In the genomic region with DNA sequence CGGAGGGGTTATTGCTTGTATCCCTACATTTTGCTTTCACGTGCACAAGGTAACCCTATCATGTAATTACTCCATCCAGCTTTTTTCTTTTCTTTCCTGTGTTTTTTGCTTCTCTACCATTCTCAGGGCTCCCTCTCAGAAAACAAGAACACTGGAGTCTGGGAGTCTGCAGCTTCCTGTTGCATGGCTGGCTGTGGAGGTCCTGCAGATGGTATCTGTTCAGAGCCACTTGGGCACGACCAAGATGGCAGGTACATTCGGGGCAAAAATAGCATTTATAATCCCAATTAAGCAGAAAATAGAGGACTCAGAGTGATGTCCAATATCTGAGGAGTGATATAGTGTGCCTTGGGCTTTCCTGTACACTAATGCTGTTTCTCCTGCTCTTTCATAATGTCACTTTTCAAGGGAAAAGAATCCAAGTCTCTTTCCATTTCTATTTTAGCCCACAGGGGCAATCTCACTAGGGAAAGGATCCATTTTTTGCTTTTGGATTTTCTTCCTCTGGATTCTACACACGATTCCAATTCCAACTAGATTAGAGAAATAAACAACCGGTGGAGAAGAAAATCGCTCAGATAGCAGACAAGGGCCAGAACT, we compare ENCODE assay signal across 10 cellular contexts. TPM values are rescaled to one million over a fixed set of nuclear protein-coding genes. Genes with fewer than 3 reads are reported as not detected.
DNase-seq lines count a peak whose midpoint lies in the region; ATAC-seq and TF ChIP-seq lines count a peak whose summit lies in the region.
"Had no signal": no experiment of that assay in that cellular context is flagged by ENCODE, and none has a peak within 500 bp of the region (broad histone marks: within the 10 kb centered on the region; RNA-seq: fewer than 3 reads in every experiment).

No MANE protein-coding gene starts in this region.

- 69% methylated on average over 7 of the region's 7 CpGs for WGBS in GM23248 (ENCODE audit: low coverage in 1 of 2, low lambda C conversion rate in 2 of 2, missing lambda C conversion rate in 2 of 2), 2 experiments
- 32 to 35% methylated on average over 7 of the region's 7 CpGs for WGBS in esophagus squamous epithelium, 2 donors
- 10 to 40% methylated on average over 7 of the region's 7 CpGs for WGBS in sigmoid colon, 2 donors

- H3K27ac Mint-ChIP-seq in nephron progenitor cell: no peak overlapping the region

- H3K79me2 ChIP-seq in GM23248 (ENCODE audit: insufficient read depth): peaks cover 50% of the 10 kb centered on the region

- H3K9me3 ChIP-seq in GM23248 (ENCODE audit: low read depth): no peaks in the 10 kb centered on the region
- H3K9me3 ChIP-seq in Peyer's patch: no peaks in the 10 kb centered on the region
- H3K9me3 ChIP-seq in esophagus squamous epithelium: no peaks in the 10 kb centered on the region
- H3K9me3 ChIP-seq in sigmoid colon: no peaks in the 10 kb centered on the region

- peak overlapping the region; percentile 81 for H3K4me2 ChIP-seq in GM23248 (ENCODE audit: unreplicated experiment)

- H2AFZ ChIP-seq in GM23248: no peak overlapping the region

- TF ChIP-seq POLR2A in Peyer's patch (IDR thresholded peaks at IDR 0.05) (no peak), esophagus squamous epithelium (IDR thresholded peaks at IDR 0.05) (no peak), sigmoid colon (IDR thresholded peaks at IDR 0.05) (no peak)

- peaks cover 50% of the 10 kb centered on the region for H3K4me1 Mint-ChIP-seq in nephron progenitor cell

- H3K9ac ChIP-seq in GM23248: peak overlapping the region; percentile 90

- TF ChIP-seq CTCF in Peyer's patch (IDR thresholded peaks at IDR 0.05) (no peak), esophagus squamous epithelium (IDR thresholded peaks at IDR 0.05) (no peak), sigmoid colon (IDR thresholded peaks at IDR 0.05) (no peak), nephron progenitor cell (IDR thresholded peaks at IDR 0.05) (no peak)

- 0 out of 2 replicates have a peak, but pooled peaks cover 2% of the 10 kb centered on the region for H4K20me1 ChIP-seq in GM23248 (ENCODE audit: insufficient read depth)

- peak overlapping the region; percentile 99 for H3K27ac ChIP-seq in GM23248
- peak overlapping the region in 3 of 4 donors; percentile 52 to 88 (median 77) for H3K27ac ChIP-seq in Peyer's patch
- peak overlapping the region; percentile 56 to 80 (median 78) for H3K27ac ChIP-seq in esophagus squamous epithelium
- H3K27ac ChIP-seq in sigmoid colon: peak overlapping the region; percentile 63 to 98 (median 66)

- H3K27me3 ChIP-seq in GM23248 (replicated peaks; ENCODE audit: insufficient read depth): no peaks in the 10 kb centered on the region
- H3K27me3 ChIP-seq in Peyer's patch: no peaks in the 10 kb centered on the region
- H3K27me3 ChIP-seq in esophagus squamous epithelium: no peaks in the 10 kb centered on the region
- H3K27me3 ChIP-seq in sigmoid colon: no peaks in the 10 kb centered on the region

- no peaks in the 10 kb centered on the region for H3K36me3 Mint-ChIP-seq in nephron progenitor cell (ENCODE audit: low read depth)

- intact Hi-C loops in esophagus squamous epithelium (cut with DNase I): no loop called here
- intact Hi-C loops in sigmoid colon (cut with DNase I): no loop called here

- H3K9me3 Mint-ChIP-seq in nephron progenitor cell: no peaks in the 10 kb centered on the region

- no peaks in the 10 kb centered on the region for H3K9me2 ChIP-seq in GM23248 (ENCODE audit: insufficient read depth)

- ATAC-seq in HG02852 (IDR thresholded peaks at IDR 0.05; ENCODE audit: unreplicated experiment): no peak
- ATAC-seq: activated CD4-positive, CD25-positive, alpha-beta regulatory T cell treated with anti-CD3 and anti-CD28 coated beads, Interleukin-2, amount 50 U/mL, for 24 hours had no signal

- in situ Hi-C loops in GM23248 (cut with MboI): no loop called here

- no peaks in the 10 kb centered on the region for H3K27me3 Mint-ChIP-seq in nephron progenitor cell (ENCODE audit: low read depth, poor library complexity)

- peak overlapping the region; percentile 59 for H3K4me3 ChIP-seq in GM23248
- peak overlapping the region in 2 of 4 donors; percentile 38 to 45 for H3K4me3 ChIP-seq in Peyer's patch
- H3K4me3 ChIP-seq in esophagus squamous epithelium: peak overlapping the region in 2 of 4 donors; percentile 7 to 16
- H3K4me3 ChIP-seq in sigmoid colon: peak overlapping the region in 3 of 4 donors; percentile 8 to 15 (median 13)

- no peaks in the 10 kb centered on the region for H3K36me3 ChIP-seq in GM23248 (ENCODE audit: low read depth)
- H3K36me3 ChIP-seq in Peyer's patch: no peaks in the 10 kb centered on the region
- no peaks in the 10 kb centered on the region for H3K36me3 ChIP-seq in esophagus squamous epithelium
- H3K36me3 ChIP-seq in sigmoid colon: no peaks in the 10 kb centered on the region

- H3F3A ChIP-seq in GM23248 (ENCODE audit: insufficient read depth): peaks cover 82% of the 10 kb centered on the region

- H3K4me3 Mint-ChIP-seq in nephron progenitor cell: no peak overlapping the region

- TF ChIP-seq EP300 in sigmoid colon (IDR thresholded peaks at IDR 0.05): no peak

- peaks cover 77% of the 10 kb centered on the region for H3K4me1 ChIP-seq in GM23248 (ENCODE audit: insufficient read depth)
- peaks cover 0 to 69% (median 4%) of the 10 kb centered on the region in 4 donors for H3K4me1 ChIP-seq in Peyer's patch
- peaks cover 28 to 84% (median 38%) of the 10 kb centered on the region in 3 donors for H3K4me1 ChIP-seq in esophagus squamous epithelium
- peaks cover 0 to 81% (median 54%) of the 10 kb centered on the region in 4 donors for H3K4me1 ChIP-seq in sigmoid colon

- DNase-seq in GM23248 (no peak), Peyer's patch (no peak), esophagus squamous epithelium (lab: John Stamatoyannopoulos, UW) (no peak), sigmoid colon (no peak), nephron progenitor cell (no peak), T-helper 9 cell (no peak)
- no peak for DNase-seq in stimulated activated CD4-positive, alpha-beta T cell treated with anti-CD3 and anti-CD28 coated beads, Interleukin-4, amount 100 ng/mL, for 4 hours
- DNase-seq: stimulated activated CD4-positive, alpha-beta T cell treated with anti-CD3 and anti-CD28 coated beads, Interleukin-15, amount 100 ng/mL, for 24 hours had no signal

RNA-seq across cellular contexts. Expression of gene NUMB, which starts 3.2 kb away (rescaled TPM):
- 64.8 and 101 TPM in 2 replicates for total RNA-seq in GM23248 (2014; rRNA removed; shearing (Covaris generic))
- polyA plus RNA-seq in GM23248 (2016; fragmentation: Nextera tagmentation; extraction: Ambion mirVana) (130 and 142 TPM in 2 replicates), sigmoid colon (10 to 100 TPM; 42.5 to 53.4 (median 45.6) TPM)
- total RNA-seq in Peyer's patch (100 to 1,000 TPM; 105 to 125 (median 117) TPM), esophagus squamous epithelium (10 to 100 TPM; 27.7 to 52.8 (median 34.2) TPM), sigmoid colon (10 to 100 TPM; 37.6 to 80.3 (median 55.7) TPM)

RNA-seq across cellular contexts. Expression of gene RIOX1, which starts 29.2 kb away (rescaled TPM):
- 16.6 and 20.4 TPM in 2 replicates for total RNA-seq in GM23248 (2014; rRNA removed; shearing (Covaris generic))
- polyA plus RNA-seq in GM23248 (2016; fragmentation: Nextera tagmentation; extraction: Ambion mirVana) (7.9 and 8.1 TPM in 2 replicates), sigmoid colon (1 to 10 TPM; 3.0 to 8.2 (median 4.4) TPM)
- total RNA-seq in Peyer's patch (10 to 100 TPM; 11.4 to 14.7 (median 12.5) TPM), esophagus squamous epithelium (10 to 100 TPM; 13.4 to 20.2 (median 15.0) TPM), sigmoid colon (10 to 100 TPM in 2 of 4 donors, 1 to 10 TPM in 2; 8.9 to 15.8 (median 11.6) TPM)
